ENCODE assay signal across 19 cellular contexts in the genomic region with DNA sequence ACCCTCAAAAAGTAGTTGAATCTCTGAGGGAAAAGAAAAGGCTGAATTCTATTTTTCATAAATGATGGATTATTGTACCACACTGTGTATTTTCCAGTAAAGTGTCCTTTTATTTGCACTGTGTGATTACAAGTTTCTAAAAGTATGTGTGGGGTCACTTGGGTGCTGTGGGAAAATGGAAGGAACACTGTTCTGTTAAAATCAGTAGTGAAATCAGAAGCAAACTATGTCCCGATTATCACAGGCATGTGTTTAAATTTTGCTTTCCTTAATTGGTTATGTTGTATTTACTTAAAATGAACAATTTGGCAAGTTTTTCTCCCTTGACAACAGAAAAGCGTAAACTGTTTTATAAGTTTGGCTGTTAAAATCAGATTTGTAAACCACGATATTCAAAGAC.
DNase-seq lines count a peak whose midpoint lies in the region; ATAC-seq and TF ChIP-seq lines count a peak whose summit lies in the region.
"Had no signal": no experiment of that assay in that cellular context is flagged by ENCODE, and none has a peak within 500 bp of the region (broad histone marks: within the 10 kb centered on the region; RNA-seq: fewer than 3 reads in every experiment).

No MANE protein-coding gene starts in this region.

- DNase-seq in CD8-positive, alpha-beta T cell = no peak
- no peak for DNase-seq in coronary artery (ENCODE audit: low spot score)
- no peak for DNase-seq in hepatocyte (ENCODE audit: low spot score)
- no peak for DNase-seq in gastrocnemius medialis
- no peak for DNase-seq in NCI-H2227 treated with DMSO at 0.1 percent for 48 hours (lab: John Stamatoyannopoulos, UW)
- no peak for DNase-seq in GM03348 (ENCODE audit: low spot score)
- DNase-seq in amniotic stem cell (lab: John Stamatoyannopoulos, UW) = no peak
- DNase-seq: ACHN; activated B cell treated with CpG ODN at 0.5 μM for 24 hours; activated naive CD4-positive, alpha-beta T cell treated with anti-CD3 and anti-CD28 coated beads for 36 hours; cerebellar nuclear complex; Kasumi-1; NCI-H1694 treated with DMSO at 0.1 percent for 48 hours; NCI-H510A treated with DMSO at 0.1 percent for 48 hours; stimulated activated naive CD4-positive, alpha-beta T cell treated with Interleukin-2 at 50 U/mL for 16 hours had no signal

- peaks cover 39% of the 10 kb centered on the region for H3K4me1 Mint-ChIP-seq in CD8-positive, alpha-beta T cell (ENCODE audit: low read depth)

- intact Hi-C loops in CD8-positive, alpha-beta T cell (cut with DNase I, micrococcal nuclease) = no loop called here
- intact Hi-C loops in gastrocnemius medialis (cut with DNase I; ENCODE audit: low total_unique reads) = no loop called here

- no peak for TF ChIP-seq CTCF in CD8-positive, alpha-beta T cell (IDR thresholded peaks at IDR 0.05)
- no peak for TF ChIP-seq CTCF in coronary artery (IDR thresholded peaks at IDR 0.05)
- no peak for TF ChIP-seq CTCF in hepatocyte (IDR thresholded peaks at IDR 0.05; ENCODE audit: poor library complexity)
- no peak for TF ChIP-seq CTCF in gastrocnemius medialis (IDR thresholded peaks at IDR 0.05 in 4 of 5, conservative IDR thresholded peaks at IDR 0.05 in 1 of 5)

- no peaks in the 10 kb centered on the region for H3K27me3 ChIP-seq in CD8-positive, alpha-beta T cell (ENCODE audit: insufficient read depth, low read length)
- no peaks in the 10 kb centered on the region for H3K27me3 ChIP-seq in hepatocyte
- no peaks in the 10 kb centered on the region for H3K27me3 ChIP-seq in gastrocnemius medialis

- no peaks in the 10 kb centered on the region for H3K9me3 Mint-ChIP-seq in CD8-positive, alpha-beta T cell
- H3K9me3 Mint-ChIP-seq: activated B cell treated with CpG ODN at 0.5 μM for 24 hours; activated naive CD4-positive, alpha-beta T cell treated with anti-CD3 and anti-CD28 coated beads for 36 hours had no signal

- H3K4me2 ChIP-seq in hepatocyte = peak overlapping the region; percentile 23

- no peak overlapping the region for H3K4me3 Mint-ChIP-seq in CD8-positive, alpha-beta T cell
- H3K4me3 Mint-ChIP-seq: activated B cell treated with CpG ODN at 0.5 μM for 24 hours; activated naive CD4-positive, alpha-beta T cell treated with anti-CD3 and anti-CD28 coated beads for 36 hours had no signal

- in situ Hi-C loops in gastrocnemius medialis (cut with MboI; ENCODE audit: low sequenced_read_pairs in 4 of 4) = no loop called here

- 50% methylated on average over 3 of the region's 3 CpGs for WGBS in hepatocyte (ENCODE audit: low lambda C conversion rate, missing lambda C conversion rate)

- no peak for TF ChIP-seq POLR2A in gastrocnemius medialis (IDR thresholded peaks at IDR 0.05)

- ATAC-seq in CD8-positive, alpha-beta T cell = no peak
- peak in 1 of 2 donors; percentile 60 for ATAC-seq in gastrocnemius medialis
- no peak for ATAC-seq in GM18868 (IDR thresholded peaks at IDR 0.05; ENCODE audit: unreplicated experiment)
- ATAC-seq: HCT116 had no signal

- peaks cover 34% of the 10 kb centered on the region for H3K36me3 Mint-ChIP-seq in CD8-positive, alpha-beta T cell

- no peaks in the 10 kb centered on the region for H3K9me2 ChIP-seq in hepatocyte (replicated peaks; ENCODE audit: insufficient read depth)

- H3K79me2 ChIP-seq in hepatocyte = no peaks in the 10 kb centered on the region

- H3K27me3 Mint-ChIP-seq in CD8-positive, alpha-beta T cell (ENCODE audit: low read depth) = no peaks in the 10 kb centered on the region
- H3K27me3 Mint-ChIP-seq: activated B cell treated with CpG ODN at 0.5 μM for 24 hours had no signal

- no peaks in the 10 kb centered on the region for H3K36me3 ChIP-seq in CD8-positive, alpha-beta T cell (ENCODE audit: insufficient read depth, low read length)
- H3K36me3 ChIP-seq in hepatocyte (replicated peaks; ENCODE audit: insufficient read depth, low read depth) (no peaks in the 10 kb centered on the region), gastrocnemius medialis (no peaks in the 10 kb centered on the region)

- peak overlapping the region; percentile 45 for H3K27ac Mint-ChIP-seq in CD8-positive, alpha-beta T cell
- H3K27ac Mint-ChIP-seq: activated B cell treated with CpG ODN at 0.5 μM for 24 hours; activated naive CD4-positive, alpha-beta T cell treated with anti-CD3 and anti-CD28 coated beads for 36 hours had no signal

- H3K4me1 ChIP-seq in CD8-positive, alpha-beta T cell (ENCODE audit: insufficient read depth, low read length) = no peaks in the 10 kb centered on the region
- H3K4me1 ChIP-seq in hepatocyte (ENCODE audit: insufficient read depth) (no peaks in the 10 kb centered on the region), gastrocnemius medialis (peaks cover 0 to 6% of the 10 kb centered on the region in 2 donors)

- no peak overlapping the region for H2AFZ ChIP-seq in hepatocyte

- no peak overlapping the region for H3K4me3 ChIP-seq in CD8-positive, alpha-beta T cell (ENCODE audit: low read depth, low read length)
- H3K4me3 ChIP-seq in coronary artery = peak overlapping the region; percentile 34
- no peak overlapping the region for H3K4me3 ChIP-seq in hepatocyte
- H3K4me3 ChIP-seq in gastrocnemius medialis = no peak overlapping the region

- CTCF ChIA-PET in CD8-positive, alpha-beta T cell (lab: Charles Lee) = no interaction called here

- no peaks in the 10 kb centered on the region for H3K9me3 ChIP-seq in CD8-positive, alpha-beta T cell (ENCODE audit: low read length)
- H3K9me3 ChIP-seq in hepatocyte (ENCODE audit: low read depth) (no peaks in the 10 kb centered on the region), gastrocnemius medialis (no peaks in the 10 kb centered on the region)

- POLR2A ChIA-PET in CD8-positive, alpha-beta T cell (lab: Charles Lee) = no interaction called here

- no peak overlapping the region for H3K27ac ChIP-seq in CD8-positive, alpha-beta T cell (ENCODE audit: low read depth, low read length)
- H3K27ac ChIP-seq in coronary artery (peak overlapping the region; percentile 68 to 87), hepatocyte (no peak overlapping the region), gastrocnemius medialis (peak overlapping the region; percentile 34 to 68 (median 45))
- H3K27ac ChIP-seq: epithelial cell of prostate, HL-60 had no signal

- no peaks in the 10 kb centered on the region for H4K20me1 ChIP-seq in hepatocyte (ENCODE audit: insufficient read depth, poor library complexity, severe bottlenecking)

Comparison
In these comparisons a context has a peak if more than half of its experiments do, and no peak if none do; other contexts are left out.
1. H3K27ac ChIP-seq: peak in coronary artery (2 of 2) and gastrocnemius medialis (4 of 4); none in CD8-positive, alpha-beta T cell (single experiment) and hepatocyte (single experiment).